In genomic region chr4:15655223-15656037, GRCh38 we compare ENCODE assay signal across 1 cellular context.
TF ChIP-seq lines count a peak whose summit lies in the region.

Gene FBXL5 (minus strand): TSS chr4:15655357. CDS start chr4:15655287, 70 bp downstream.

TF ChIP-seq in HepG2, 621 proteins besides CTCF, POLR2A, EP300 and RAD21 (continued from another document and continues in another):
- 0 out of 2 replicates have a peak, but pooled peaks have one; percentile 47 for TF ChIP-seq HIC2 (CRISPR knock-in tag; IDR thresholded peaks at IDR 0.05; ENCODE audit: low read depth)
- no peak for TF ChIP-seq ZSCAN29 (CRISPR knock-in tag; conservative IDR thresholded peaks at IDR 0.05)
- 0 out of 2 replicates have a peak, but pooled peaks have one; percentile 59 for TF ChIP-seq ZNF800 (CRISPR knock-in tag; IDR thresholded peaks at IDR 0.05)
- no peak for TF ChIP-seq NFIC (IDR thresholded peaks at IDR 0.05; ENCODE audit: low read length)
- no peak for TF ChIP-seq KIAA2018 (CRISPR knock-in tag; IDR thresholded peaks at IDR 0.05; ENCODE audit: borderline replicate concordance)
- TF ChIP-seq NFYC (CRISPR knock-in tag; IDR thresholded peaks at IDR 0.05), result no peak
- TF ChIP-seq ZNF792 (CRISPR knock-in tag; IDR thresholded peaks at IDR 0.05), result peak; percentile 47; the same call in 1 of the 2 replicates
- no peak for TF ChIP-seq ZNF292 (CRISPR knock-in tag; IDR thresholded peaks at IDR 0.05; ENCODE audit: borderline replicate concordance, low read depth)
- 0 out of 2 replicates have a peak, but pooled peaks have one; percentile 9 for TF ChIP-seq MAFG (CRISPR knock-in tag; IDR thresholded peaks at IDR 0.05)
- TF ChIP-seq ZFY (CRISPR knock-in tag; IDR thresholded peaks at IDR 0.05), result peak; percentile 96
- peak; percentile 50; the same call in 1 of the 2 replicates for TF ChIP-seq ZFP91 (CRISPR knock-in tag; IDR thresholded peaks at IDR 0.05; ENCODE audit: borderline replicate concordance)
- no peak for TF ChIP-seq ZNF383 (CRISPR knock-in tag; IDR thresholded peaks at IDR 0.05; ENCODE audit: borderline replicate concordance)
- TF ChIP-seq ZNF773 (CRISPR knock-in tag; IDR thresholded peaks at IDR 0.05; ENCODE audit: borderline replicate concordance), result no peak
- TF ChIP-seq TCF12 (IDR thresholded peaks at IDR 0.05), result no peak
- TF ChIP-seq TCF12 (CRISPR knock-in tag; IDR thresholded peaks at IDR 0.05), result 0 out of 2 replicates have a peak, but pooled peaks have one; percentile 62
- no peak for TF ChIP-seq ZNF883 (CRISPR knock-in tag; IDR thresholded peaks at IDR 0.05; ENCODE audit: not compliant biosample characterization)
- TF ChIP-seq POLR2AphosphoS5 (IDR thresholded peaks at IDR 0.05; ENCODE audit: low read depth, low read length), result peak; percentile 74
- no peak for TF ChIP-seq HMGXB3 (CRISPR knock-in tag; IDR thresholded peaks at IDR 0.05; ENCODE audit: borderline replicate concordance)
- peak; percentile 76; the same call in 1 of the 2 replicates for TF ChIP-seq KLF12 (CRISPR knock-in tag; IDR thresholded peaks at IDR 0.05; ENCODE audit: borderline replicate concordance)
- no peak for TF ChIP-seq MZF1 (CRISPR knock-in tag; IDR thresholded peaks at IDR 0.05; ENCODE audit: borderline replicate concordance)
- no peak; the same call in 1 of the 2 replicates for TF ChIP-seq ISL2 (CRISPR knock-in tag; IDR thresholded peaks at IDR 0.05)
- TF ChIP-seq ZNF713 (CRISPR knock-in tag; IDR thresholded peaks at IDR 0.05), result no peak
- no peak for TF ChIP-seq CENPT (CRISPR knock-in tag; IDR thresholded peaks at IDR 0.05; ENCODE audit: low read depth)
- peak; percentile 38; the same call in 1 of the 2 replicates for TF ChIP-seq MTERF4 (CRISPR knock-in tag; IDR thresholded peaks at IDR 0.05)
- no peak for TF ChIP-seq CEBPZ (IDR thresholded peaks at IDR 0.05; ENCODE audit: low read length)
- TF ChIP-seq ZNF558 (CRISPR knock-in tag; IDR thresholded peaks at IDR 0.05; ENCODE audit: borderline replicate concordance), result peak; percentile 28; the same call in 1 of the 2 replicates
- TF ChIP-seq HNF4G (IDR thresholded peaks at IDR 0.05; ENCODE audit: borderline replicate concordance, low read depth, low read length), result 0 out of 2 replicates have a peak, but pooled peaks have one; percentile 2
- TF ChIP-seq HNF4G (CRISPR knock-in tag; IDR thresholded peaks at IDR 0.05; ENCODE audit: borderline replicate concordance, low read depth), result no peak
- no peak for TF ChIP-seq CHCHD3 (CRISPR knock-in tag; IDR thresholded peaks at IDR 0.05)
- peak; percentile 63 for TF ChIP-seq NR0B2 (CRISPR knock-in tag; IDR thresholded peaks at IDR 0.05)
- no peak for TF ChIP-seq ZNF224 (CRISPR knock-in tag; IDR thresholded peaks at IDR 0.05)
- TF ChIP-seq SMAD9 (CRISPR knock-in tag; IDR thresholded peaks at IDR 0.05), result no peak
